9 cellular contexts compared by ENCODE assay signal in the genomic region with DNA sequence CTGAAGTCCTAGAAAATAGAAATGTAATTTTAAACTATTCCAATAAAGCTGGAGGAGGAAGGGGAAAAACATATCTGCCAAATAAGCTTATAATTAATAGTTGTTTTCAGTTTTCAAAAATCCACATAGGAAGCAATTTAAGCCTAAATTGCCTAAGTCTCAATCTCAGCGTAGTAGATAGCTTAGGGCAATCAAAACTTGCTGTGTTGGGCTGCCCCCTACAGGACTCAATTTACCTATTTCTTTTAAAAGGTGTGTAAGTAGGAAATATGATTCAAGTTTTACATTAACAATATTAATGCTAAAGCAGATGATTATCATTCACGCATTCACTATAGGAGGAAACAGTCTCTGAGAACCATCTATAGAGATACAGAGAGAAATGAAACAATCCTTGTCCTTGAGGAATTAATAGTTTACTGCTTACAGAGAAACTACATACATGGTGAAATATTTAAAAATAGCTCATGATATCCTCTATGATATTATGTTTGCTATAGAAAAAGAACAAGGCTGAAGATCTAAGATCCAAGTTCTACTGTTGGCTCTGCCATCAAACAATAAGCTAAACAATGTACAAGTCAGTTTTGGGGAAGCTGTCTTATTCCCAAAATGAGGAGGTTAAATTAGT.
A peak's percentile ranks its signal among the peaks of the same experiment; 100 is the strongest.
DNase-seq lines count a peak whose midpoint lies in the region; ATAC-seq and TF ChIP-seq lines count a peak whose summit lies in the region.
"Had no signal": no experiment of that assay in that cellular context is flagged by ENCODE, and none has a peak within 500 bp of the region (broad histone marks: within the 10 kb centered on the region; RNA-seq: fewer than 3 reads in every experiment).

No MANE protein-coding gene starts in this region.

- no peak overlapping the region for H2BK5ac ChIP-seq in trophoblast cell (ENCODE audit: low read depth, low read length, poor library complexity)

- H2BK12ac ChIP-seq in trophoblast cell (ENCODE audit: low read length) = no peak overlapping the region

- no peak for ATAC-seq in Right ventricle myocardium inferior

- no peak overlapping the region for H2AFZ ChIP-seq in trophoblast cell (ENCODE audit: insufficient read depth, low read length, poor library complexity)

- DNase-seq in cardiac muscle cell (ENCODE audit: low read depth in 1 of 2, low spot score in 1 of 2) (peak; percentile 81 to 83), Right ventricle myocardium inferior (ENCODE audit: missing footprints) (no peak), HuH-7.5 (ENCODE audit: low spot score) (peak; percentile 12), Peyer's patch (peak in 2 of 3 donors; percentile 69 to 92), fibroblast of villous mesenchyme (ENCODE audit: low read depth) (peak; percentile 88), trophoblast cell (peak; percentile 73 to 91), ureter (ENCODE audit: low spot score) (peak; percentile 58)
- DNase-seq in activated T-cell treated with anti-CD3 and anti-CD28 coated beads, Interleukin-2, amount 50 U/mL, for 48 hours = peak; percentile 68 to 69

- peak; percentile 61 for TF ChIP-seq CTCF in cardiac muscle cell (IDR thresholded peaks at IDR 0.05; ENCODE audit: low read depth, low read length)
- peak; percentile 26 to 88 (median 74) for TF ChIP-seq CTCF in Peyer's patch (IDR thresholded peaks at IDR 0.05)
- peak; percentile 62 for TF ChIP-seq CTCF in fibroblast of villous mesenchyme (IDR thresholded peaks at IDR 0.05; ENCODE audit: insufficient read depth, low read depth, low read length)

- no peak overlapping the region for H3K27ac ChIP-seq in cardiac muscle cell
- H3K27ac ChIP-seq in Peyer's patch = no peak overlapping the region
- H3K27ac ChIP-seq in trophoblast cell (ENCODE audit: low read depth, low read length) = no peak overlapping the region
- H3K27ac ChIP-seq: skin epidermis had no signal

- H3K4me3 ChIP-seq in cardiac muscle cell (no peak overlapping the region), Peyer's patch (no peak overlapping the region), fibroblast of villous mesenchyme (ENCODE audit: low read depth, low read length) (no peak overlapping the region), trophoblast cell (ENCODE audit: low read depth, low read length) (no peak overlapping the region)
- H3K4me3 ChIP-seq: skin epidermis had no signal

- H2AK5ac ChIP-seq in trophoblast cell (ENCODE audit: low read length) = no peak overlapping the region

- H4K91ac ChIP-seq in trophoblast cell (ENCODE audit: low read depth, low read length) = no peak overlapping the region

- no CpG with 5 or more reads among the region's 2 CpGs for WGBS in trophoblast cell (ENCODE audit: extremely low coverage, insufficient coverage, insufficient read length)

- TF ChIP-seq POLR2A in Peyer's patch (IDR thresholded peaks at IDR 0.05) = no peak

- intact Hi-C loops in Right ventricle myocardium inferior (cut with DNase I) = loop anchor here (5.0 to 10.0 kb wide), 3 partner anchors 229 to 741 kb away; no protein-coding TSS in a partner anchor

- H3K27me3 ChIP-seq in cardiac muscle cell (no peaks in the 10 kb centered on the region), Peyer's patch (no peaks in the 10 kb centered on the region), trophoblast cell (ENCODE audit: insufficient read depth, low read length) (no peaks in the 10 kb centered on the region)

- no peak overlapping the region for H3K4me2 ChIP-seq in trophoblast cell (ENCODE audit: low read length)

- no peak overlapping the region for H3K18ac ChIP-seq in trophoblast cell (ENCODE audit: low read length)

- no peak overlapping the region for H4K8ac ChIP-seq in trophoblast cell (ENCODE audit: low read depth, low read length)

- H2BK120ac ChIP-seq in trophoblast cell (ENCODE audit: insufficient read depth, low read length, poor library complexity) = no peak overlapping the region

- no peak overlapping the region for H3K4ac ChIP-seq in trophoblast cell (ENCODE audit: low read depth, low read length)

- H4K12ac ChIP-seq in trophoblast cell (ENCODE audit: low read depth, low read length) = no peak overlapping the region

- no peaks in the 10 kb centered on the region for H3K9me3 ChIP-seq in cardiac muscle cell (ENCODE audit: low read depth)
- no peaks in the 10 kb centered on the region for H3K9me3 ChIP-seq in Peyer's patch
- no peaks in the 10 kb centered on the region for H3K9me3 ChIP-seq in trophoblast cell (ENCODE audit: insufficient read depth, low read depth, low read length)

- H3K36me3 ChIP-seq in cardiac muscle cell (no peaks in the 10 kb centered on the region), Peyer's patch (no peaks in the 10 kb centered on the region), trophoblast cell (ENCODE audit: control insufficient read depth in 1 of 2, insufficient read depth in 2 of 2, low read length in 2 of 2) (peaks cover 0 to 7% of the 10 kb centered on the region in 2 experiments)

- no peak overlapping the region for H3K14ac ChIP-seq in trophoblast cell (ENCODE audit: low read length)

- H3K79me1 ChIP-seq in trophoblast cell (ENCODE audit: low read length) = no peaks in the 10 kb centered on the region

- peaks cover 3% of the 10 kb centered on the region for H3K4me1 ChIP-seq in cardiac muscle cell (ENCODE audit: low read depth)
- H3K4me1 ChIP-seq in Peyer's patch = no peaks in the 10 kb centered on the region
- H3K4me1 ChIP-seq in trophoblast cell (ENCODE audit: control insufficient read depth in 1 of 2, insufficient read depth in 2 of 2, low read length in 2 of 2) = no peaks in the 10 kb centered on the region

- no peak overlapping the region for H3K23ac ChIP-seq in trophoblast cell (ENCODE audit: low read length)

- no peak overlapping the region for H3K9ac ChIP-seq in trophoblast cell (ENCODE audit: low read length)

- no peaks in the 10 kb centered on the region for H3K79me2 ChIP-seq in trophoblast cell (ENCODE audit: control insufficient read depth, insufficient read depth, low read length, poor library complexity)
